In genomic region chr5:45484781-45485180, GRCh38 we compare ENCODE assay signal across 21 cellular contexts.
DNase-seq lines count a peak whose midpoint lies in the region; ATAC-seq and TF ChIP-seq lines count a peak whose summit lies in the region.
"Had no signal": no experiment of that assay in that cellular context is flagged by ENCODE, and none has a peak within 500 bp of the region (broad histone marks: within the 10 kb centered on the region; RNA-seq: fewer than 3 reads in every experiment).

No MANE protein-coding gene starts in this region.

- BruUV-seq in mammary epithelial cell (replicated peaks; lab: Mats Ljungman, UMichigan) = no TSS peak

- no peak for TF ChIP-seq CTCF in mammary epithelial cell (conservative IDR thresholded peaks at IDR 0.05 in 1 of 2, IDR thresholded peaks at IDR 0.05 in 1 of 2; ENCODE audit: extremely low read depth in 1 of 2, insufficient read depth in 1 of 2, low read depth in 1 of 2, low read length in 2 of 2)

- WGBS in mammary epithelial cell (ENCODE audit: low coverage, missing lambda C conversion rate) = 36% methylated on average over 2 of the region's 2 CpGs

- intact Hi-C loops in mammary epithelial cell (cut with micrococcal nuclease) = no loop called here

- no peaks in the 10 kb centered on the region for H3K36me3 Mint-ChIP-seq in CD8-positive, alpha-beta memory T cell
- no peaks in the 10 kb centered on the region for H3K36me3 Mint-ChIP-seq in T-helper 17 cell (ENCODE audit: low read depth)
- H3K36me3 Mint-ChIP-seq: CD14-positive monocyte had no signal

- CTCF ChIA-PET in CD8-positive, alpha-beta memory T cell (lab: Charles Lee) = no interaction called here
- CTCF ChIA-PET in mammary epithelial cell (lab: Charles Lee; ENCODE audit: low non-redundant PET) = no interaction called here

- dilution Hi-C loops in mammary epithelial cell (cut with HindIII; ENCODE audit: low sequenced_read_pairs) = no loop called here

- in situ Hi-C loops in mammary epithelial cell (cut with MboI; ENCODE audit: low sequenced_read_pairs in 2 of 2) = no loop called here

- no peak overlapping the region for H3K4me2 ChIP-seq in mammary epithelial cell (ENCODE audit: insufficient read depth, low read depth, low read length)
- H3K4me2 ChIP-seq: BLaER1 treated with 17β-estradiol and CSF1 and Interleukin-3, amounts not matched to agents 10 nM and 100 nM had no signal

- ATAC-seq in T-helper 17 cell = no peak
- ATAC-seq: GM12878 had no signal

- H3K9ac ChIP-seq in mammary epithelial cell (ENCODE audit: insufficient read depth, low read length) = no peak overlapping the region
- H3K9ac ChIP-seq: BLaER1 treated with 17β-estradiol and CSF1 and Interleukin-3, amounts not matched to agents 10 nM and 100 nM; GM23248 had no signal

- H3K4me3 ChIP-seq in CD8-positive, alpha-beta memory T cell (ENCODE audit: low read length) = no peak overlapping the region
- H3K4me3 ChIP-seq in mammary epithelial cell (replicated peaks in 1 of 3; ENCODE audit: insufficient read depth in 1 of 3, low read depth in 2 of 3, low read length in 3 of 3) = no peak overlapping the region
- H3K4me3 ChIP-seq: BLaER1 treated with 17β-estradiol and CSF1 and Interleukin-3, amounts not matched to agents 10 nM and 100 nM; GM12878; GM23248 had no signal

- DNase-seq in Ammon's horn (ENCODE audit: low spot score) (peak; percentile 7), NCI-H1105 treated with DMSO at 0.1 percent for 48 hours (lab: John Stamatoyannopoulos, UW) (peak; percentile 63), NCI-H2171 (lab: John Stamatoyannopoulos, UW) (peak; percentile 40), cerebellar cortex (ENCODE audit: low spot score) (peak; percentile 79), T-helper 17 cell (no peak), mammary epithelial cell (no peak)
- no peak for DNase-seq in CD8-positive, alpha-beta memory T cell
- DNase-seq in activated effector memory CD4-positive, alpha-beta T cell treated with Interleukin-2 at 50 U/mL for 16 hours = no peak
- DNase-seq: BE2C; Caco-2; CD4-positive, alpha-beta T cell; DMS153; DND-41; GDM1; GM23248; H7; HCEC 1CT had no signal

- no peaks in the 10 kb centered on the region for H3K36me3 ChIP-seq in CD8-positive, alpha-beta memory T cell (ENCODE audit: insufficient read depth, low read length)
- no peaks in the 10 kb centered on the region for H3K36me3 ChIP-seq in mammary epithelial cell (ENCODE audit: insufficient read depth, low read length)
- H3K36me3 ChIP-seq: BE2C; BLaER1 treated with 17β-estradiol and CSF1 and Interleukin-3, amounts not matched to agents 10 nM and 100 nM had no signal

- POLR2A ChIA-PET in CD8-positive, alpha-beta memory T cell (lab: Charles Lee) = no interaction called here

- H3K27ac Mint-ChIP-seq in CD8-positive, alpha-beta memory T cell = no peak overlapping the region
- no peak overlapping the region for H3K27ac Mint-ChIP-seq in T-helper 17 cell
- H3K27ac Mint-ChIP-seq: CD14-positive monocyte; CD4-positive, alpha-beta T cell had no signal

- H3K9me3 Mint-ChIP-seq in CD8-positive, alpha-beta memory T cell = peaks cover 1 to 36% (median 10%) of the 10 kb centered on the region in 5 donors

- no peaks in the 10 kb centered on the region for H3K79me2 ChIP-seq in mammary epithelial cell (ENCODE audit: insufficient read depth, low read length)

- no peaks in the 10 kb centered on the region for H3K4me1 Mint-ChIP-seq in CD8-positive, alpha-beta memory T cell
- H3K4me1 Mint-ChIP-seq in T-helper 17 cell = no peaks in the 10 kb centered on the region
- H3K4me1 Mint-ChIP-seq: CD14-positive monocyte had no signal

- H3K9me3 ChIP-seq in CD8-positive, alpha-beta memory T cell (ENCODE audit: low read length) = no peaks in the 10 kb centered on the region
- H3K9me3 ChIP-seq in T-helper 17 cell (ENCODE audit: control insufficient read depth, low read length, poor library complexity, severe bottlenecking) (no peaks in the 10 kb centered on the region), mammary epithelial cell (replicated peaks; ENCODE audit: insufficient read depth, low read length) (peaks cover 15% of the 10 kb centered on the region)
- H3K9me3 ChIP-seq: BE2C; BLaER1 treated with 17β-estradiol and CSF1 and Interleukin-3, amounts not matched to agents 10 nM and 100 nM; Caco-2 had no signal

- H3K4me3 Mint-ChIP-seq in CD8-positive, alpha-beta memory T cell = no peak overlapping the region
- no peak overlapping the region for H3K4me3 Mint-ChIP-seq in T-helper 17 cell
- H3K4me3 Mint-ChIP-seq: CD14-positive monocyte; CD4-positive, alpha-beta T cell had no signal

- H3K27me3 Mint-ChIP-seq in CD8-positive, alpha-beta memory T cell = no peaks in the 10 kb centered on the region
- H3K27me3 Mint-ChIP-seq in T-helper 17 cell = no peaks in the 10 kb centered on the region
- H3K27me3 Mint-ChIP-seq: CD4-positive, alpha-beta T cell had no signal

- no peaks in the 10 kb centered on the region for H3K4me1 ChIP-seq in CD8-positive, alpha-beta memory T cell (ENCODE audit: insufficient read depth, low read length)
- H3K4me1 ChIP-seq in mammary epithelial cell (ENCODE audit: insufficient read depth, low read length) = no peaks in the 10 kb centered on the region
- H3K4me1 ChIP-seq: BE2C; BLaER1 treated with 17β-estradiol and CSF1 and Interleukin-3, amounts not matched to agents 10 nM and 100 nM; Caco-2 had no signal

- H2AFZ ChIP-seq in mammary epithelial cell (ENCODE audit: low read depth, low read length) = no peak overlapping the region
- H2AFZ ChIP-seq: GM23248 had no signal

- H3K27ac ChIP-seq in CD8-positive, alpha-beta memory T cell (ENCODE audit: low read depth, low read length) = no peak overlapping the region
- H3K27ac ChIP-seq in mammary epithelial cell (ENCODE audit: insufficient read depth, low read depth, low read length) = no peak overlapping the region
- H3K27ac ChIP-seq: 22Rv1; BLaER1 treated with 17β-estradiol and CSF1 and Interleukin-3, amounts not matched to agents 10 nM and 100 nM; GM23248 had no signal

- H4K20me1 ChIP-seq in mammary epithelial cell (ENCODE audit: insufficient read depth, low read length) = no peaks in the 10 kb centered on the region
- H4K20me1 ChIP-seq: BLaER1 treated with 17β-estradiol and CSF1 and Interleukin-3, amounts not matched to agents 10 nM and 100 nM had no signal

- no peaks in the 10 kb centered on the region for H3K27me3 ChIP-seq in CD8-positive, alpha-beta memory T cell (ENCODE audit: insufficient read depth, low read length, poor library complexity, severe bottlenecking)
- no peaks in the 10 kb centered on the region for H3K27me3 ChIP-seq in mammary epithelial cell (ENCODE audit: insufficient read depth, low read length)
- H3K27me3 ChIP-seq: BE2C; BLaER1 treated with 17β-estradiol and CSF1 and Interleukin-3, amounts not matched to agents 10 nM and 100 nM had no signal

Comparison
In these comparisons a context has a peak if more than half of its experiments do, and no peak if none do; other contexts are left out.
1. DNase-seq: peak in Ammon's horn (single experiment), NCI-H1105 treated with DMSO at 0.1 percent for 48 hours (single experiment), NCI-H2171 (single experiment) and cerebellar cortex (single experiment); none in CD8-positive, alpha-beta memory T cell (0 of 5), activated effector memory CD4-positive, alpha-beta T cell treated with Interleukin-2 at 50 U/mL for 16 hours (single experiment), T-helper 17 cell (0 of 3) and mammary epithelial cell (single experiment).